ENCODE assay signal across 22 cellular contexts in genomic region chr4:186876961-186877626, GRCh38.
"Had no signal": no experiment of that assay in that cellular context is flagged by ENCODE, and none has a peak within 500 bp of the region (broad histone marks: within the 10 kb centered on the region; RNA-seq: fewer than 3 reads in every experiment).

No MANE protein-coding gene starts in this region.

- H3K27ac ChIP-seq: SJSA1, SK-N-MC had no signal

- FAIRE-seq: RCC 7860 had no signal

- H3K27ac Mint-ChIP-seq: IgD-negative memory B cell had no signal

- H3K27me3 ChIP-seq: SJSA1 had no signal

- H3K36me3 ChIP-seq: SJSA1 had no signal

- H3K4me3 ChIP-seq: SJSA1, SK-N-MC had no signal

- H3K4me3 Mint-ChIP-seq: IgD-negative memory B cell had no signal

- H3K9me3 ChIP-seq: SJSA1 had no signal

- H3K27me3 Mint-ChIP-seq: IgD-negative memory B cell had no signal

- DNase-seq: KBM-7, NCI-H1092, NCI-H1105 treated with DMSO at 0.1 percent for 48 hours, NCI-H1417 treated with DMSO at 0.1 percent for 48 hours, NCI-H146, NCI-H187, NCI-H2029, NCI-H2081 treated with DMSO at 0.1 percent for 48 hours, NCI-H2171, NCI-H226, NCI-H446, NCI-H510A, NCI-H524 treated with DMSO at 0.1 percent for 48 hours, NCI-H69, NCI-H774, Right ventricle myocardium superior, RPMI8226, SIG-M5 had no signal

- H3K4me1 Mint-ChIP-seq: IgD-negative memory B cell had no signal
